Comparison of ENCODE assay signal across 8 cellular contexts in the genomic region with DNA sequence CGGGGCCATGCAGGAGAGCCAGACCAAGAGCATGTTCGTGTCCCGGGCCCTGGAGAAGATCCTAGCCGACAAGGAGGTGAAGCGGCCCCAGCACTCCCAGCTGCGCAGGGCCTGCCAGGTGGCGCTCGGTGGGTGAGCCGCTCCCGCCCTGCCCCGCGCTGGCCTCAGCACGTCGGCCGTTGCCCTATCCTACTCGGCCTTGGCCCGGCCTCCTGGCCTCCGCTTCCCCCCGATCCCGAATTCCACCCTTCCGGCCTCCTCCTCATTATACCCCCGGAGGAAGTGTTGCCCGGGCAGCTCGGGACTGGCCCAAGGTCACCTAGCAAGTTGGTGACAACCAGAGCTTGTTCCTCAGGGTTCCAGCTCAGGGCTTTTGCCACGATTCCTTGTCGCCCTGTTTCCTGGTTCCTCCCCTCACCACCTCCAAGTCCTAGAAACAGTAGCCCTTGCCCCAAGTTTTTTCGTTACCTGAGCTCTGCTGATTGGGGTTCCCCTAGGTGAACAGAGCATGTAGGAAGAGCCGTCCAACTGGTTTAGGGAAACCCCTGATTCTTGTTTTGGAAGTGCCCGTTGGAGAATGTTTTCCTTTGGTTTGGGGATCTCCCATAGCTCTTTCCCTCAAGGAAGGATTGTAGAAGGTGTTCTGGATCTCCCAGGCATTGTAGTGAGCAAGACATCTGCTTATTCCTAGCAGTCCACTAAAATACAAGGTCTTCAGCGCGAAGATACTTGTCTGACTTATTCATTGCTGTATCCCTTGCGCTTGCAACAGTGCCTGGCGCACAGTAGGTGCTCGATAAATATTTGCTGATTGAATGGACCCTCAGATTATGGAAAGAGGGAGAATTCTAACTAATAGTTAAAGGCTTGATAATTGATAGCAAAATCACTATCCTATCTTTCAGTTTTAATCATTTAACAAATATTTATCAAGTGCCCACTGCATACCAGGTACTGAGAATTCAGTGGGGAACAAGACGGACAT. TPM values are rescaled to one million over a fixed set of nuclear protein-coding genes. Genes with fewer than 3 reads are reported as not detected.
DNase-seq lines count a peak whose midpoint lies in the region; ATAC-seq, FAIRE-seq and TF ChIP-seq lines count a peak whose summit lies in the region.
"Had no signal": no experiment of that assay in that cellular context is flagged by ENCODE, and none has a peak within 500 bp of the region (broad histone marks: within the 10 kb centered on the region; RNA-seq: fewer than 3 reads in every experiment).

No MANE protein-coding gene starts in this region.

- H3K36me3 Mint-ChIP-seq in activated CD4-positive, alpha-beta memory T cell treated with anti-CD3 and anti-CD28 coated beads, Interleukin-2, amount 10 ng/mL, durations not matched to agents 7 days and 5 days (ENCODE audit: low read depth): no peaks in the 10 kb centered on the region

- DNase-seq in GM23248 (peak; percentile 77), KBM-7 (peak; percentile 56), glomerular visceral epithelial cell (ENCODE audit: extremely low spot score) (peak; percentile 71), pancreas (peak in 4 of 6 donors; percentile 58 to 84 (median 72)), NCI-H774 (lab: John Stamatoyannopoulos, UW) (no peak)
- no peak for DNase-seq in activated CD4-positive, alpha-beta memory T cell treated with anti-CD3 and anti-CD28 coated beads, Interleukin-2, amount 10 ng/mL, durations not matched to agents 7 days and 5 days

- ATAC-seq in pancreas: peak; percentile 56 to 74 (median 63)

- no peaks in the 10 kb centered on the region for H3K27me3 Mint-ChIP-seq in activated CD4-positive, alpha-beta memory T cell treated with anti-CD3 and anti-CD28 coated beads, Interleukin-2, amount 10 ng/mL, durations not matched to agents 7 days and 5 days

- H3K79me2 ChIP-seq in GM23248 (ENCODE audit: insufficient read depth): peaks cover 55% of the 10 kb centered on the region

- H3K9me3 ChIP-seq in GM23248 (ENCODE audit: low read depth): no peaks in the 10 kb centered on the region
- no peaks in the 10 kb centered on the region for H3K9me3 ChIP-seq in pancreas

- no peak for FAIRE-seq in pancreas (lab: Jason Lieb, UNC)
- FAIRE-seq: endometrium had no signal

- peak overlapping the region; percentile 90 for H3K4me3 Mint-ChIP-seq in activated CD4-positive, alpha-beta memory T cell treated with anti-CD3 and anti-CD28 coated beads, Interleukin-2, amount 10 ng/mL, durations not matched to agents 7 days and 5 days

- TF ChIP-seq CTCF in GM12875 (IDR thresholded peaks at IDR 0.05; ENCODE audit: borderline replicate concordance, insufficient read depth, low read depth, low read length): no peak
- TF ChIP-seq CTCF in pancreas (IDR thresholded peaks at IDR 0.05): no peak

- peaks cover 21% of the 10 kb centered on the region for H3K4me1 ChIP-seq in GM23248 (ENCODE audit: insufficient read depth)
- H3K4me1 ChIP-seq in pancreas: peaks cover 3 to 38% (median 7%) of the 10 kb centered on the region in 3 donors

- H3K9me2 ChIP-seq in GM23248 (ENCODE audit: insufficient read depth): no peaks in the 10 kb centered on the region

- H3K4me3 ChIP-seq in GM12875 (ENCODE audit: low read depth, low read length) (peak overlapping the region; percentile 80), GM23248 (peak overlapping the region; percentile 92), pancreas (peak overlapping the region; percentile 90 to 95 (median 92))

- in situ Hi-C loops in GM23248 (cut with MboI): loop anchor here (25.0 kb wide), 1 partner anchor 1260 kb away; no protein-coding TSS in a partner anchor
- in situ Hi-C loops in KBM-7 (cut with MboI; ENCODE audit: low pct_unique_long_range_greater_than_20kb, low sequenced_read_pairs): no loop called here

- H3K27ac ChIP-seq in GM23248 (peak overlapping the region; percentile 93), pancreas (peak overlapping the region; percentile 95 to 98 (median 97))

- H2AFZ ChIP-seq in GM23248: peak overlapping the region; percentile 94

- peak overlapping the region; percentile 99 for H3K9ac ChIP-seq in GM23248

- POLR2A ChIA-PET in activated CD4-positive, alpha-beta memory T cell treated with anti-CD3 and anti-CD28 coated beads, Interleukin-2, amount 10 ng/mL, durations not matched to agents 7 days and 5 days (lab: Charles Lee): interaction anchor here (0.7 to 2.7 kb wide), 12 partner anchors 10 to 357 kb away, joined by 3 to 11 read pairs (median 4); partner anchors contain the start of gene CSE1L

- CTCF ChIA-PET in activated CD4-positive, alpha-beta memory T cell treated with anti-CD3 and anti-CD28 coated beads, Interleukin-2, amount 10 ng/mL, durations not matched to agents 7 days and 5 days (lab: Charles Lee): interaction anchor here (0.5 to 1.5 kb wide), 3 partner anchors 265 to 302 kb away, joined by 3 to 6 read pairs (median 5); no protein-coding TSS in a partner anchor

- H3K27ac Mint-ChIP-seq in activated CD4-positive, alpha-beta memory T cell treated with anti-CD3 and anti-CD28 coated beads, Interleukin-2, amount 10 ng/mL, durations not matched to agents 7 days and 5 days: peak overlapping the region; percentile 79

- H3K27me3 ChIP-seq in GM23248 (replicated peaks; ENCODE audit: insufficient read depth): no peaks in the 10 kb centered on the region
- no peaks in the 10 kb centered on the region for H3K27me3 ChIP-seq in pancreas

- H3K4me2 ChIP-seq in GM23248 (ENCODE audit: unreplicated experiment): peak overlapping the region; percentile 97

- H3K9me3 Mint-ChIP-seq in activated CD4-positive, alpha-beta memory T cell treated with anti-CD3 and anti-CD28 coated beads, Interleukin-2, amount 10 ng/mL, durations not matched to agents 7 days and 5 days: no peaks in the 10 kb centered on the region

- WGBS in GM23248 (ENCODE audit: low coverage in 1 of 2, low lambda C conversion rate in 2 of 2, missing lambda C conversion rate in 2 of 2), 2 experiments: 8 to 9% methylated on average over 28 to 35 of the region's 35 CpGs
- WGBS in pancreas, 2 donors: 4% methylated on average over 30 to 35 of the region's 35 CpGs

- peaks cover 42% of the 10 kb centered on the region for H3K4me1 Mint-ChIP-seq in activated CD4-positive, alpha-beta memory T cell treated with anti-CD3 and anti-CD28 coated beads, Interleukin-2, amount 10 ng/mL, durations not matched to agents 7 days and 5 days

- H4K20me1 ChIP-seq in GM23248 (ENCODE audit: insufficient read depth): no peaks in the 10 kb centered on the region

- H3F3A ChIP-seq in GM23248 (ENCODE audit: insufficient read depth): peaks cover 18% of the 10 kb centered on the region

- intact Hi-C loops in pancreas (cut with DNase I): no loop called here

- H3K36me3 ChIP-seq in GM23248 (ENCODE audit: low read depth): no peaks in the 10 kb centered on the region
- H3K36me3 ChIP-seq in pancreas: no peaks in the 10 kb centered on the region

RNA-seq across cellular contexts. Expression of gene ARFGEF2, which starts 0.7 kb away (rescaled TPM):
- total RNA-seq in GM23248 (2014; rRNA removed; shearing (Covaris generic)): 30.6 and 31.1 TPM in 2 replicates
- 7.0 TPM in 2 replicates for polyA plus RNA-seq in GM23248 (2016; fragmentation: Nextera tagmentation; extraction: Ambion mirVana)
- 10 to 100 TPM; 18.1 to 20.7 TPM for total RNA-seq in activated CD4-positive, alpha-beta memory T cell treated with anti-CD3 and anti-CD28 coated beads, Interleukin-2, amount 10 ng/mL, durations not matched to agents 7 days and 5 days
- total RNA-seq in pancreas: 10 to 100 TPM; 20.9 to 26.2 (median 23.6) TPM
- polyA plus RNA-seq in pancreas: 10 to 100 TPM in 1 of 2 donors, 1 to 10 TPM in 1; 6.9 to 10.1 TPM

Comparison
In these comparisons a context has a peak if more than half of its experiments do, and no peak if none do; other contexts are left out.
1. DNase-seq: peak in GM23248 (single experiment), KBM-7 (single experiment), glomerular visceral epithelial cell (single experiment) and pancreas (4 of 6); none in activated CD4-positive, alpha-beta memory T cell treated with anti-CD3 and anti-CD28 coated beads, Interleukin-2, amount 10 ng/mL, durations not matched to agents 7 days and 5 days (single experiment) and NCI-H774 (single experiment).
2. Peak in every context shown above with its lines, with median percentiles within 50 percentile points of each other: H3K4me3 ChIP-seq.